9 cellular contexts compared by ENCODE assay signal in the genomic region with DNA sequence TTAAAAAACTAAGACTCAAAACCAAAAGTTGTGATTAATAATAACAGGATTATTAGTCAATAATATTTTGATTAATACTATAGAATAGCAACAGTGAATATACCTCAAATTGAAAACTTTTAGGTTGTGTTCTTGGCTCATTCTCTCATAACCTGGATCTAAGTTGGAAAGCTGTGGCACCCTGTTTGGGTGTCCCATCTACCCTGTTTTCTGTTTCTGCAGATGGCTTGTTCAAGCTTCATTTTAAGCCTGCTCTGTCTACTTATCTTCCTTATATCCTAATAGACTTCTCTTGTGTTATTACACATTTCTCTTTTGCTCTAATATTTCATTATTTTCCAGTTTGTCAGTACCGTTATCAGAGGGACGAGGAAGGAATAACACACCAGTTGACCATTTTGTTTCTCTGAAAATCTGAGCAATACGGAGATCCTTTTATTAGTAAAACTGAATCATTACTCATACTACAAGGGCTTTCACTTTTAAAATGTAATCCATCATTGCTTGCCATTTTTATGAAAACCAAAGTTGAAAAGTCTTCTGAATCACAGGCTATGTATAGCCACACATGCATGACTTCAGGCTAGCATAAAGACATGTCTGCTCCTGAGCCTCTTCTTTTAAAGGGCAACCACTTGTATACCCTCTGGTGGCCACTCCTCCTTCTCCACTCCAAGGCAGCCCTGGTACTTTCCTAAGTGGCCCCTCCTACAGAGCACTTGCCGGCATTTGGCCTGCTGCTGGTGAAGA. TPM values are rescaled to one million over a fixed set of nuclear protein-coding genes. Genes with fewer than 3 reads are reported as not detected.
DNase-seq lines count a peak whose midpoint lies in the region; ATAC-seq and TF ChIP-seq lines count a peak whose summit lies in the region.
"Had no signal": no experiment of that assay in that cellular context is flagged by ENCODE, and none has a peak within 500 bp of the region (broad histone marks: within the 10 kb centered on the region; RNA-seq: fewer than 3 reads in every experiment).

No MANE protein-coding gene starts in this region.

- ATAC-seq in activated T-cell treated with anti-CD3 and anti-CD28 coated beads, Interleukin-2, amount 50 U/mL, for 4 hours, result peak; percentile 83 to 84
- ATAC-seq in HG03280 (IDR thresholded peaks at IDR 0.05; ENCODE audit: unreplicated experiment) (peak; percentile 57), thoracic aorta (ENCODE audit: insufficient number of reproducible peaks, low FRiP score, low read depth) (peak; percentile 47)

- no peak overlapping the region for H3K4me3 Mint-ChIP-seq in activated T-cell treated with anti-CD3 and anti-CD28 coated beads, Interleukin-2, amount 50 U/mL, for 4 hours

- H3K4me3 ChIP-seq in thoracic aorta (no peak overlapping the region), tibial artery (no peak overlapping the region)

- H3K27me3 Mint-ChIP-seq in activated T-cell treated with anti-CD3 and anti-CD28 coated beads, Interleukin-2, amount 50 U/mL, for 4 hours (ENCODE audit: low read depth), result no peaks in the 10 kb centered on the region

- peaks cover 2% of the 10 kb centered on the region for H3K4me1 Mint-ChIP-seq in activated T-cell treated with anti-CD3 and anti-CD28 coated beads, Interleukin-2, amount 50 U/mL, for 4 hours (ENCODE audit: low read depth)

- peaks cover 15% of the 10 kb centered on the region for H3K36me3 ChIP-seq in thoracic aorta
- H3K36me3 ChIP-seq in tibial artery, result peaks cover 9 to 64% (median 37%) of the 10 kb centered on the region in 3 donors

- TF ChIP-seq CTCF in thoracic aorta (IDR thresholded peaks at IDR 0.05) (no peak), tibial artery (IDR thresholded peaks at IDR 0.05) (no peak)

- intact Hi-C loops in tibial artery (cut with DNase I; ENCODE audit: low total_unique reads), result no loop called here

- H3K9me3 Mint-ChIP-seq in activated T-cell treated with anti-CD3 and anti-CD28 coated beads, Interleukin-2, amount 50 U/mL, for 4 hours, result no peaks in the 10 kb centered on the region

- H3K9me3 ChIP-seq in thoracic aorta, result no peaks in the 10 kb centered on the region
- no peaks in the 10 kb centered on the region for H3K9me3 ChIP-seq in tibial artery

- H3K27me3 ChIP-seq in thoracic aorta (replicated peaks; ENCODE audit: insufficient read depth), result no peaks in the 10 kb centered on the region
- no peaks in the 10 kb centered on the region for H3K27me3 ChIP-seq in tibial artery

- H3K36me3 Mint-ChIP-seq in activated T-cell treated with anti-CD3 and anti-CD28 coated beads, Interleukin-2, amount 50 U/mL, for 4 hours (ENCODE audit: insufficient read depth), result peaks cover 24% of the 10 kb centered on the region

- H3K27ac ChIP-seq in thoracic aorta (peak overlapping the region in 1 of 2 donors; percentile 23), tibial artery (no peak overlapping the region)

- H3K4me1 ChIP-seq in thoracic aorta (ENCODE audit: control insufficient read depth in 1 of 2, low read depth in 2 of 2), result no peaks in the 10 kb centered on the region
- H3K4me1 ChIP-seq in tibial artery, result no peaks in the 10 kb centered on the region

- DNase-seq in activated T-cell treated with anti-CD3 and anti-CD28 coated beads, Interleukin-2, amount 50 U/mL, for 4 hours, result no peak
- no peak for DNase-seq in activated T-cell treated with anti-CD3 and anti-CD28 coated beads, Interleukin-2, amount 50 U/mL, for 1 hour
- peak; percentile 30 for DNase-seq in dedifferentiated amniotic fluid mesenchymal stem cell (ENCODE audit: extremely low spot score)
- no peak for DNase-seq in thoracic aorta (ENCODE audit: low spot score)
- DNase-seq in tibial artery, result no peak
- DNase-seq in NCI-H82 treated with DMSO at 0.1 percent for 48 hours (lab: John Stamatoyannopoulos, UW; ENCODE audit: unreplicated experiment), result no peak
- DNase-seq in NCI-H526 (lab: John Stamatoyannopoulos, UW), result no peak
- DNase-seq: NCI-H2171 treated with DMSO at 0.1 percent for 48 hours had no signal

RNA-seq across cellular contexts. Expression of gene COX15, which starts 22.3 kb away (rescaled TPM):
- 10 to 100 TPM; 28.4 to 32.5 (median 32.2) TPM for total RNA-seq in activated T-cell treated with anti-CD3 and anti-CD28 coated beads, Interleukin-2, amount 50 U/mL, for 4 hours
- 10 to 100 TPM; 12.5 to 19.8 TPM for total RNA-seq in thoracic aorta

RNA-seq across cellular contexts. Expression of gene CUTC, which starts 22.4 kb away (rescaled TPM):
- total RNA-seq in activated T-cell treated with anti-CD3 and anti-CD28 coated beads, Interleukin-2, amount 50 U/mL, for 4 hours, result 10 to 100 TPM; 19.8 to 30.4 (median 28.7) TPM
- 10 to 100 TPM; 13.8 to 16.7 TPM for total RNA-seq in thoracic aorta

RNA-seq across cellular contexts. Expression of gene ENTPD7, which starts 50.3 kb away (rescaled TPM):
- total RNA-seq in activated T-cell treated with anti-CD3 and anti-CD28 coated beads, Interleukin-2, amount 50 U/mL, for 4 hours, result 1 to 10 TPM; 7.7 to 8.2 (median 7.9) TPM
- total RNA-seq in thoracic aorta, result 10 to 100 TPM in 1 of 2 donors, 1 to 10 TPM in 1; 8.1 to 14.8 TPM
